In the genomic region with DNA sequence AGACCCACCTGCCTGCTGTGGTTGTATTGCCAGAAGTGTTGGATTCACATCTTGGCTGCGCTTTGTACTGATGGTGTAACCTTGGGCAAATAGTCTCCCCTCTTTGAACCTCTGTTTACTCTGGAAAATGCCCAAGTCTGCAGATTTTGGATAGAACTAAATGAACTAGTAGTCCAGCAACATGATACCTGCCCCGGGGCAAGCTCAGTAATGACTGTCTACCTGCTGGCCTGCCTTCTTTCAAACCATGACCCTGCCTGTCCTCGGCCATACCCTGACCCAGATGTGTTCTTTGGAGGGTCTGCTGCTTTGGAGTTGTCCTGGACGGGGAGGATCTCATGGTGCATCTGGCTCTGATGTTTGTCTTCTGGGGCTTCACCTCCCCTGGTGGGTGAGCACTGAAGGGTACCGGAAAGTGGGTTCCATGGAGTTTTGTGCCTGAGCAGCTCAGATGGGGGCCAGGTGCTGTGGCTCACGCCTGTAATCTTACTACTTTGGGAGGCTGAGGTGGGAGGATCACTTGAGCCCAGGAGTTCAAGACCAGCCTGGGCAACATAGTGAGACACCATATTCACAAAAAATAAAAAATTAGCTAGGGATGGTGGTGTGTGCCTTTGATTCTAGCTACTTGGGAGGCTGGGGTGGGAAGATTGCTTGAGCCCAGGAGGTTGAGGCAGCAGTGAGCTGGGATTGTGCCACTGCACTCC, we compare ENCODE assay signal across 21 cellular contexts. TPM values are rescaled to one million over a fixed set of nuclear protein-coding genes. Genes with fewer than 3 reads are reported as not detected.
DNase-seq lines count a peak whose midpoint lies in the region; ATAC-seq and TF ChIP-seq lines count a peak whose summit lies in the region.
"Had no signal": no experiment of that assay in that cellular context is flagged by ENCODE, and none has a peak within 500 bp of the region (broad histone marks: within the 10 kb centered on the region; RNA-seq: fewer than 3 reads in every experiment).

No MANE protein-coding gene starts in this region.

- H3K27ac ChIP-seq in WERI-Rb-1: peak overlapping the region; percentile 16
- peak overlapping the region in 1 of 2 donors; percentile 16 for H3K27ac ChIP-seq in left lung
- peak overlapping the region; percentile 51 to 60 for H3K27ac ChIP-seq in prostate gland
- H3K27ac ChIP-seq: ascending aorta, parathyroid adenoma had no signal

- ATAC-seq in left lung (peak; percentile 68), GM19395 (IDR thresholded peaks at IDR 0.05; ENCODE audit: unreplicated experiment) (no peak)
- ATAC-seq in activated CD8-positive, alpha-beta T cell treated with anti-CD3 and anti-CD28 coated beads for 36 hours: no peak
- ATAC-seq: activated CD4-positive, alpha-beta T cell treated with anti-CD3 and anti-CD28 coated beads for 36 hours; activated CD8-positive, alpha-beta memory T cell treated with anti-CD3 and anti-CD28 coated beads, Interleukin-2, amount 10 ng/mL, durations not matched to agents 7 days and 5 days had no signal

- 55% methylated on average over 6 of the region's 6 CpGs for WGBS in prostate gland

- POLR2A ChIA-PET in activated CD8-positive, alpha-beta T cell treated with anti-CD3 and anti-CD28 coated beads for 36 hours (lab: Charles Lee): no interaction called here

- peaks cover 23 to 24% of the 10 kb centered on the region in 2 donors for H3K4me1 ChIP-seq in left lung
- H3K4me1 ChIP-seq in prostate gland (replicated peaks): peaks cover 20% of the 10 kb centered on the region
- H3K4me1 ChIP-seq: ascending aorta, parathyroid adenoma had no signal

- peak; percentile 9 for DNase-seq in NCI-H1092 (lab: John Stamatoyannopoulos, UW)
- DNase-seq in WERI-Rb-1: no peak
- no peak for DNase-seq in left lung
- peak; percentile 74 for DNase-seq in prostate gland (ENCODE audit: low spot score)
- DNase-seq in activated CD8-positive, alpha-beta T cell treated with anti-CD3 and anti-CD28 coated beads for 36 hours: no peak
- DNase-seq in stimulated activated CD8-positive, alpha-beta memory T cell treated with anti-CD3 and anti-CD28 coated beads, Interleukin-4, amount 100 ng/mL, for 48 hours: no peak
- DNase-seq: activated CD4-positive, alpha-beta T cell treated with anti-CD3 and anti-CD28 coated beads for 36 hours; activated CD8-positive, alpha-beta memory T cell treated with anti-CD3 and anti-CD28 coated beads, Interleukin-2, amount 10 ng/mL, durations not matched to agents 7 days and 5 days; effector memory CD4-positive, alpha-beta T cell; KBM-7; NCI-H510A treated with DMSO at 0.1 percent for 48 hours; RPMI8226; stimulated activated CD4-positive, alpha-beta T cell treated with anti-CD3 and anti-CD28 coated beads, Interleukin-2, amount 100 ng/mL, for 24 hours had no signal

- TF ChIP-seq CTCF in WERI-Rb-1 (IDR thresholded peaks at IDR 0.05; ENCODE audit: low read depth, low read length) (no peak), left lung (IDR thresholded peaks at IDR 0.05) (no peak), prostate gland (IDR thresholded peaks at IDR 0.05) (no peak)
- TF ChIP-seq CTCF in activated CD8-positive, alpha-beta T cell treated with anti-CD3 and anti-CD28 coated beads for 36 hours (IDR thresholded peaks at IDR 0.05): no peak

- intact Hi-C loops in left lung (cut with DNase I): no loop called here
- intact Hi-C loops in prostate gland (cut with DNase I): loop anchor here (5.0 kb wide), 1 partner anchor 43 kb away; no protein-coding TSS in a partner anchor
- intact Hi-C loops in activated CD8-positive, alpha-beta T cell treated with anti-CD3 and anti-CD28 coated beads for 36 hours (cut with micrococcal nuclease): no loop called here

- peaks cover 2% of the 10 kb centered on the region for H3K27me3 Mint-ChIP-seq in activated CD8-positive, alpha-beta T cell treated with anti-CD3 and anti-CD28 coated beads for 36 hours
- H3K27me3 Mint-ChIP-seq: activated CD4-positive, alpha-beta T cell treated with anti-CD3 and anti-CD28 coated beads for 36 hours; type B pancreatic cell had no signal

- no peak overlapping the region for H3K4me3 ChIP-seq in WERI-Rb-1 (ENCODE audit: low read depth, low read length)
- H3K4me3 ChIP-seq in left lung: no peak overlapping the region
- no peak overlapping the region for H3K4me3 ChIP-seq in prostate gland
- H3K4me3 ChIP-seq: ascending aorta, lung had no signal

- H3K4me3 Mint-ChIP-seq in activated CD8-positive, alpha-beta T cell treated with anti-CD3 and anti-CD28 coated beads for 36 hours: no peak overlapping the region
- H3K4me3 Mint-ChIP-seq: activated CD4-positive, alpha-beta T cell treated with anti-CD3 and anti-CD28 coated beads for 36 hours; activated CD8-positive, alpha-beta memory T cell treated with anti-CD3 and anti-CD28 coated beads, Interleukin-2, amount 10 ng/mL, durations not matched to agents 7 days and 5 days; activated naive CD4-positive, alpha-beta T cell treated with anti-CD3 and anti-CD28 coated beads, Interleukin-2, amount 50 U/mL, for 24 hours; activated T-helper 1 cell treated with anti-CD3 and anti-CD28 coated beads, Interleukin-12 subunit alpha, Interleukin-12 subunit beta, Interleukin-2, Interleukin-4 antibody, amounts not matched to agents 30 ng/mL and 10 ng/mL and 1 ng/mL, durations not matched to agents 14 hours and 24 hours and 36 hours; stimulated activated naive CD8-positive, alpha-beta T cell treated with anti-CD3 and anti-CD28 coated beads, Interleukin-15, Interleukin-2, amounts not matched to agents 100 ng/mL and 50 ng/mL, for 24 hours had no signal

- H3K36me3 Mint-ChIP-seq in activated CD8-positive, alpha-beta T cell treated with anti-CD3 and anti-CD28 coated beads for 36 hours (ENCODE audit: low read depth): no peaks in the 10 kb centered on the region
- H3K36me3 Mint-ChIP-seq: activated CD8-positive, alpha-beta memory T cell treated with anti-CD3 and anti-CD28 coated beads, Interleukin-2, amount 10 ng/mL, durations not matched to agents 7 days and 5 days; activated naive CD4-positive, alpha-beta T cell treated with anti-CD3 and anti-CD28 coated beads, Interleukin-2, amount 50 U/mL, for 24 hours had no signal

- CTCF ChIA-PET in activated CD8-positive, alpha-beta T cell treated with anti-CD3 and anti-CD28 coated beads for 36 hours (lab: Charles Lee): interaction anchor here (1.3 kb wide), 1 partner anchor 25 kb away, joined by 3 read pairs; no protein-coding TSS in a partner anchor

- H3K9me3 ChIP-seq in WERI-Rb-1 (ENCODE audit: severe bottlenecking) (no peaks in the 10 kb centered on the region), left lung (no peaks in the 10 kb centered on the region), prostate gland (no peaks in the 10 kb centered on the region)
- H3K9me3 ChIP-seq: ascending aorta had no signal

- H3K4me1 Mint-ChIP-seq in activated CD8-positive, alpha-beta T cell treated with anti-CD3 and anti-CD28 coated beads for 36 hours (ENCODE audit: low read depth): no peaks in the 10 kb centered on the region
- H3K4me1 Mint-ChIP-seq: activated CD4-positive, alpha-beta T cell treated with anti-CD3 and anti-CD28 coated beads for 36 hours; activated CD8-positive, alpha-beta memory T cell treated with anti-CD3 and anti-CD28 coated beads, Interleukin-2, amount 10 ng/mL, durations not matched to agents 7 days and 5 days had no signal

- H3K27me3 ChIP-seq in WERI-Rb-1 (ENCODE audit: insufficient read depth, low read depth, severe bottlenecking) (no peaks in the 10 kb centered on the region), left lung (no peaks in the 10 kb centered on the region), prostate gland (replicated peaks; ENCODE audit: insufficient read depth) (no peaks in the 10 kb centered on the region)
- H3K27me3 ChIP-seq: ascending aorta had no signal

- H3K27ac Mint-ChIP-seq in activated CD8-positive, alpha-beta T cell treated with anti-CD3 and anti-CD28 coated beads for 36 hours: no peak overlapping the region
- H3K27ac Mint-ChIP-seq: activated CD4-positive, alpha-beta T cell treated with anti-CD3 and anti-CD28 coated beads for 36 hours; activated CD8-positive, alpha-beta memory T cell treated with anti-CD3 and anti-CD28 coated beads, Interleukin-2, amount 10 ng/mL, durations not matched to agents 7 days and 5 days; activated naive CD4-positive, alpha-beta T cell treated with anti-CD3 and anti-CD28 coated beads, Interleukin-2, amount 50 U/mL, for 24 hours; activated T-helper 1 cell treated with anti-CD3 and anti-CD28 coated beads, Interleukin-12 subunit alpha, Interleukin-12 subunit beta, Interleukin-2, Interleukin-4 antibody, amounts not matched to agents 30 ng/mL and 10 ng/mL and 1 ng/mL, durations not matched to agents 14 hours and 24 hours and 36 hours; stimulated activated naive CD8-positive, alpha-beta T cell treated with anti-CD3 and anti-CD28 coated beads, Interleukin-15, Interleukin-2, amounts not matched to agents 100 ng/mL and 50 ng/mL, for 24 hours had no signal

- H3K36me3 ChIP-seq in WERI-Rb-1 (no peaks in the 10 kb centered on the region; the same call in 1 of the 2 replicates), left lung (no peaks in the 10 kb centered on the region), prostate gland (no peaks in the 10 kb centered on the region)
- H3K36me3 ChIP-seq: ascending aorta had no signal

- TF ChIP-seq POLR2A in prostate gland (IDR thresholded peaks at IDR 0.05): no peak

- H3K9me3 Mint-ChIP-seq in activated CD8-positive, alpha-beta T cell treated with anti-CD3 and anti-CD28 coated beads for 36 hours: no peaks in the 10 kb centered on the region
- H3K9me3 Mint-ChIP-seq: activated naive CD4-positive, alpha-beta T cell treated with anti-CD3 and anti-CD28 coated beads, Interleukin-2, amount 50 U/mL, for 24 hours; activated T-helper 1 cell treated with anti-CD3 and anti-CD28 coated beads, Interleukin-12 subunit alpha, Interleukin-12 subunit beta, Interleukin-2, Interleukin-4 antibody, amounts not matched to agents 30 ng/mL and 10 ng/mL and 1 ng/mL, durations not matched to agents 14 hours and 24 hours and 36 hours; stimulated activated naive CD8-positive, alpha-beta T cell treated with anti-CD3 and anti-CD28 coated beads, Interleukin-15, Interleukin-2, amounts not matched to agents 100 ng/mL and 50 ng/mL, for 24 hours; type B pancreatic cell had no signal

RNA-seq across cellular contexts. Expression of gene TNFRSF19, which starts 59.5 kb away (rescaled TPM):
- 10 to 100 TPM; 28.1 to 52.1 TPM for total RNA-seq in left lung
- total RNA-seq in prostate gland: 10 to 100 TPM; 21.2 to 74.1 TPM
- not detected for total RNA-seq in activated CD8-positive, alpha-beta T cell treated with anti-CD3 and anti-CD28 coated beads for 36 hours
- total RNA-seq: activated CD4-positive, alpha-beta T cell treated with anti-CD3 and anti-CD28 coated beads for 36 hours; activated T-helper 1 cell treated with anti-CD3 and anti-CD28 coated beads, Interleukin-12 subunit alpha, Interleukin-12 subunit beta, Interleukin-2, Interleukin-4 antibody, amounts not matched to agents 30 ng/mL and 10 ng/mL and 1 ng/mL, durations not matched to agents 14 hours and 24 hours and 36 hours had no signal

Comparison
In these comparisons a context has a peak if more than half of its experiments do, and no peak if none do; other contexts are left out.
1. DNase-seq: peak in NCI-H1092 (single experiment) and prostate gland (single experiment); none in WERI-Rb-1 (single experiment), left lung (0 of 2), activated CD8-positive, alpha-beta T cell treated with anti-CD3 and anti-CD28 coated beads for 36 hours (single experiment) and stimulated activated CD8-positive, alpha-beta memory T cell treated with anti-CD3 and anti-CD28 coated beads, Interleukin-4, amount 100 ng/mL, for 48 hours (single experiment).
2. RNA of gene TNFRSF19, which starts 59.5 kb away (total RNA-seq): 21.2 to 74.1 TPM in prostate gland and 28.1 to 52.1 TPM in left lung; not detected in activated CD8-positive, alpha-beta T cell treated with anti-CD3 and anti-CD28 coated beads for 36 hours; every median in the first group is over 10 times any median in the second.